ENCODE assay signal across 18 cellular contexts in genomic region chr18:50747849-50748242, GRCh38.
"Had no signal": no experiment of that assay in that cellular context is flagged by ENCODE, and none has a peak within 500 bp of the region (broad histone marks: within the 10 kb centered on the region; RNA-seq: fewer than 3 reads in every experiment).

No MANE protein-coding gene starts in this region.

- H3K27me3 ChIP-seq: gastroesophageal sphincter, pancreas, vagina had no signal

- H3K4me1 Mint-ChIP-seq: activated B cell treated with CpG ODN at 0.5 μM for 24 hours; stimulated activated naive B cell treated with anti-CD40 and anti-IgM and Interleukin-4, amounts not matched to agents 10 μg/mL and 1 μg/mL and 100 μg/mL, for 72 hours; T-helper 17 cell had no signal

- H3K4me3 ChIP-seq: gastroesophageal sphincter, pancreas, tibial artery, vagina had no signal

- H3K9me3 Mint-ChIP-seq: activated CD8-positive, alpha-beta T cell treated with anti-CD3 and anti-CD28 coated beads for 36 hours; natural killer cell treated with Interleukin-12 subunit alpha and Interleukin-12 subunit beta and Interleukin-15 and Interleukin-18, amount 100 ng/mL, for 72 hours had no signal

- H3K9me3 ChIP-seq: pancreas, tibial artery, vagina had no signal

- H3K27ac ChIP-seq: gastroesophageal sphincter, pancreas, tibial artery, vagina had no signal

- H3K36me3 ChIP-seq: gastroesophageal sphincter, pancreas, tibial artery, vagina had no signal

- H3K4me3 Mint-ChIP-seq: activated B cell treated with CpG ODN at 0.5 μM for 24 hours; activated CD8-positive, alpha-beta T cell treated with anti-CD3 and anti-CD28 coated beads for 36 hours; activated T-cell treated with anti-CD3 and anti-CD28 coated beads, Interleukin-2, amount 50 U/mL, for 72 hours; natural killer cell treated with Interleukin-12 subunit alpha and Interleukin-12 subunit beta and Interleukin-15 and Interleukin-18, amount 100 ng/mL, for 72 hours; stimulated activated naive B cell treated with anti-CD40 and anti-IgM and Interleukin-4, amounts not matched to agents 10 μg/mL and 1 μg/mL and 100 μg/mL, for 72 hours; T-helper 17 cell had no signal

- H3K27ac Mint-ChIP-seq: activated B cell treated with CpG ODN at 0.5 μM for 24 hours; activated CD8-positive, alpha-beta T cell treated with anti-CD3 and anti-CD28 coated beads for 36 hours; activated T-cell treated with anti-CD3 and anti-CD28 coated beads, Interleukin-2, amount 50 U/mL, for 72 hours; natural killer cell treated with Interleukin-12 subunit alpha and Interleukin-12 subunit beta and Interleukin-15 and Interleukin-18, amount 100 ng/mL, for 72 hours; stimulated activated naive B cell treated with anti-CD40 and anti-IgM and Interleukin-4, amounts not matched to agents 10 μg/mL and 1 μg/mL and 100 μg/mL, for 72 hours; T-helper 17 cell had no signal

- H3K4me1 ChIP-seq: gastroesophageal sphincter, pancreas, tibial artery, vagina had no signal

- ATAC-seq: activated CD8-positive, alpha-beta T cell treated with anti-CD3 and anti-CD28 coated beads for 36 hours; activated T-cell treated with anti-CD3 and anti-CD28 coated beads, Interleukin-2, amount 50 U/mL, for 72 hours; gastroesophageal sphincter; left lobe of liver; natural killer cell treated with Interleukin-12 subunit alpha and Interleukin-12 subunit beta and Interleukin-15 and Interleukin-18, amount 100 ng/mL, for 72 hours; pancreas; stimulated activated naive B cell treated with anti-CD40 and anti-IgM and Interleukin-4, amounts not matched to agents 10 μg/mL and 1 μg/mL and 100 μg/mL, for 72 hours; T-helper 17 cell had no signal

- DNase-seq: activated B cell treated with CpG ODN at 0.5 μM for 24 hours; activated CD4-positive, alpha-beta T cell treated with anti-CD3 and anti-CD28 coated beads for 48 hours; activated CD8-positive, alpha-beta T cell treated with anti-CD3 and anti-CD28 coated beads for 36 hours; activated T-cell treated with anti-CD3 and anti-CD28 coated beads, Interleukin-2, amount 50 U/mL, for 72 hours; anterior cingulate cortex; dermis blood vessel endothelial cell; erythroblast; mammary epithelial cell; pancreas; stimulated activated CD4-positive, alpha-beta T cell treated with anti-CD3 and anti-CD28 coated beads, Interleukin-15, amount 100 ng/mL, for 24 hours; stimulated activated CD4-positive, alpha-beta T cell treated with anti-CD3 and anti-CD28 coated beads, Interleukin-4, amount 100 ng/mL, for 1 hour; stimulated activated naive B cell treated with anti-CD40 and anti-IgM and Interleukin-4, amounts not matched to agents 10 μg/mL and 1 μg/mL and 100 μg/mL, for 72 hours; T-helper 17 cell; tibial artery had no signal

- H3K36me3 Mint-ChIP-seq: natural killer cell treated with Interleukin-12 subunit alpha and Interleukin-12 subunit beta and Interleukin-15 and Interleukin-18, amount 100 ng/mL, for 72 hours; stimulated activated naive B cell treated with anti-CD40 and anti-IgM and Interleukin-4, amounts not matched to agents 10 μg/mL and 1 μg/mL and 100 μg/mL, for 72 hours had no signal
